Comparison of ENCODE assay signal across 8 cellular contexts in the genomic region with DNA sequence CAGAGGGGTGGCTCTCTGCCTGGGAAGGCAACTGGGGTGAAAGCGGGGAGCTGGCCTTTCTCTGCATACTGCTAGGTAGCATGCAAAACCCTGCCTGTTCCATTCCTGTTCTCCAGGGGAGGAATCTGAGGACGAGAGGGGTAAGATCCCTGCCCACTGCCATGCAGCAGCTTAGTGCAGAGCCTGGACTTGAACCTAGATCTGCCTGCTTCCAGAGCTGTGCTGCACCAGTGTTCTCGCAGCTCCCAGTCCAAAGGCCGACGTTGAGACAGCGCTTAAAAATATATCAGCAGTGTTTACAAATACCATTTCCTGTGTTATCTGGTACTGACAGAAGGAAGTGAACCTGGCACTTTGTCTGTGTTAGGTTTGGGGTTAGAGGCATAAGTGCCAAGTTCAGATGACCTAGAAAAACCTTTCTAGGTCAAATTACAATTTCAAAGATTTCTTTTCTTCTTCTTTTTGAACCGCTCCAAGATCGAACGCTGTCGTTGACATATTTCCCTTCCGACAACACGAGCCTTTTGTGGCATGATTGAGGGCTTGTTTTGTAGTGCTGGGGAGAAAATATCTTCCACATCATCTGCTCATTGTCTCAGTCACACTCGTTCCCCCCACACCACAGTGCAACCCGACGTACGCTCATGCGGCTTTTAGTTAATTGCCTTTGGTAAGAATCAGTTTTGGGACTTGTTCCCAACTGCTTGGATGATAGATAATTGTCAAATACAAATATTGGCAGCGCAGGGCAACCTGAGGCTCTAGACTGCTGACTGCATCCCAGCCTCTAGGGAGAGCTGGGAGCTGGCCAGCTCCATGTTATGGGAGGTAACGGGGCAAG. TPM values are rescaled to one million over a fixed set of nuclear protein-coding genes. Genes with fewer than 3 reads are reported as not detected.
DNase-seq lines count a peak whose midpoint lies in the region; ATAC-seq and TF ChIP-seq lines count a peak whose summit lies in the region.

No MANE protein-coding gene starts in this region.

- peak overlapping the region; percentile 60 to 85 (median 73) for H3K4me3 Mint-ChIP-seq in CD4-positive, CD25-positive, alpha-beta regulatory T cell
- peak overlapping the region; percentile 40 to 60 (median 58) for H3K4me3 Mint-ChIP-seq in T-cell

- peak overlapping the region; percentile 68 for H3K4me3 ChIP-seq in CD4-positive, CD25-positive, alpha-beta regulatory T cell (ENCODE audit: low read depth, low read length)
- H3K4me3 ChIP-seq in HL-60 (replicated peaks; ENCODE audit: insufficient read depth, low read length) = no peak overlapping the region

- no peaks in the 10 kb centered on the region for H3K36me3 ChIP-seq in CD4-positive, CD25-positive, alpha-beta regulatory T cell (ENCODE audit: control insufficient read depth, insufficient read depth, low read length)

- H3K9me3 ChIP-seq in CD4-positive, CD25-positive, alpha-beta regulatory T cell (ENCODE audit: control insufficient read depth in 2 of 2, low read length in 2 of 2) = peaks cover 0 to 3% of the 10 kb centered on the region in 2 experiments

- H3K27me3 Mint-ChIP-seq in CD4-positive, CD25-positive, alpha-beta regulatory T cell = no peaks in the 10 kb centered on the region
- H3K27me3 Mint-ChIP-seq in T-cell = peaks cover 0 to 7% of the 10 kb centered on the region in 2 donors

- H3K27ac ChIP-seq in CD4-positive, CD25-positive, alpha-beta regulatory T cell (ENCODE audit: insufficient read depth, low read length, poor library complexity, severe bottlenecking) = no peak overlapping the region
- H3K27ac ChIP-seq in HL-60 (replicated peaks) = peak overlapping the region; percentile 47

- intact Hi-C loops in left ventricle myocardium superior (cut with micrococcal nuclease) = no loop called here

- peak; percentile 56 to 64 for ATAC-seq in CD4-positive, CD25-positive, alpha-beta regulatory T cell (ENCODE audit: low read depth in 2 of 2)
- ATAC-seq in T-cell (replicated peaks in 1 of 4) (peak; percentile 57 to 79 (median 66)), left ventricle myocardium superior (peak; percentile 58), HG03469 (IDR thresholded peaks at IDR 0.05; ENCODE audit: unreplicated experiment) (no peak), GM21447 (IDR thresholded peaks at IDR 0.05; ENCODE audit: unreplicated experiment) (no peak)

- peaks cover 14% of the 10 kb centered on the region for H3K36me3 Mint-ChIP-seq in CD4-positive, CD25-positive, alpha-beta regulatory T cell
- H3K36me3 Mint-ChIP-seq in T-cell = peaks cover 2% of the 10 kb centered on the region

- DNase-seq in CD4-positive, CD25-positive, alpha-beta regulatory T cell = peak in 2 of 3 donors; percentile 52 to 67
- DNase-seq in HL-60 (ENCODE audit: low read depth in 1 of 2, low spot score in 1 of 2) = peak in 1 of 2 experiments; percentile 58
- peak in 31 of 34 experiments; percentile 9 to 76 (median 51) for DNase-seq in T-cell
- DNase-seq in left ventricle myocardium superior = no peak
- DNase-seq in NCI-H146 treated with DMSO at 0.1 percent for 48 hours (lab: John Stamatoyannopoulos, UW; ENCODE audit: unreplicated experiment) = no peak
- no peak for DNase-seq in NCI-H187 (lab: John Stamatoyannopoulos, UW)

- peaks cover 30 to 83% (median 60%) of the 10 kb centered on the region in 4 donors for H3K4me1 Mint-ChIP-seq in CD4-positive, CD25-positive, alpha-beta regulatory T cell
- peaks cover 76 to 78% (median 77%) of the 10 kb centered on the region in 3 donors for H3K4me1 Mint-ChIP-seq in T-cell

- H3K4me1 ChIP-seq in CD4-positive, CD25-positive, alpha-beta regulatory T cell (ENCODE audit: control insufficient read depth, insufficient read depth, low read length, poor library complexity, severe bottlenecking) = peaks cover 61% of the 10 kb centered on the region

- peaks cover 0 to 11% (median 1%) of the 10 kb centered on the region in 7 donors for H3K9me3 Mint-ChIP-seq in CD4-positive, CD25-positive, alpha-beta regulatory T cell
- H3K9me3 Mint-ChIP-seq in T-cell = peaks cover 0 to 11% (median 10%) of the 10 kb centered on the region in 3 donors

- TF ChIP-seq CTCF in HL-60 (IDR thresholded peaks at IDR 0.05; ENCODE audit: insufficient read depth, low read length) = no peak

- CTCF ChIA-PET in T-cell (lab: Charles Lee) = interaction anchor here in 1 of 2 donors (0.6 kb wide), 1 partner anchor 53 kb away, joined by 3 read pairs; no protein-coding TSS in a partner anchor

- peak overlapping the region in 2 of 3 donors; percentile 16 to 55 for H3K27ac Mint-ChIP-seq in CD4-positive, CD25-positive, alpha-beta regulatory T cell
- peak overlapping the region; percentile 68 to 75 for H3K27ac Mint-ChIP-seq in T-cell

- POLR2A ChIA-PET in T-cell (lab: Charles Lee) = interaction anchor here in 1 of 2 donors (0.6 kb wide), 1 partner anchor 17 kb away, joined by 3 read pairs; no protein-coding TSS in a partner anchor

- H3K27me3 ChIP-seq in CD4-positive, CD25-positive, alpha-beta regulatory T cell (ENCODE audit: control insufficient read depth, insufficient read depth, low read length) = no peaks in the 10 kb centered on the region
- H3K27me3 ChIP-seq in HL-60 (ENCODE audit: insufficient read depth, poor library complexity, severe bottlenecking) = no peaks in the 10 kb centered on the region

RNA-seq across cellular contexts. Expression of a gene that starts 44.6 kb away (rescaled TPM):
- total RNA-seq in CD4-positive, CD25-positive, alpha-beta regulatory T cell = 9.2 TPM
- polyA plus RNA-seq in CD4-positive, CD25-positive, alpha-beta regulatory T cell = 1 to 10 TPM; 2.0 to 5.6 (median 2.8) TPM
- total RNA-seq in T-cell (1 to 10 TPM in 4 of 5 donors, under 1 TPM in 1; 0.38 to 3.0 (median 1.6) TPM), left ventricle myocardium superior (0.47 TPM)

Comparison
In these comparisons a context has a peak if more than half of its experiments do, and no peak if none do; other contexts are left out.
1. ATAC-seq: peak in CD4-positive, CD25-positive, alpha-beta regulatory T cell (2 of 2), T-cell (4 of 4) and left ventricle myocardium superior (single experiment); none in HG03469 (single experiment) and GM21447 (single experiment).
2. DNase-seq: peak in CD4-positive, CD25-positive, alpha-beta regulatory T cell (2 of 3) and T-cell (31 of 34); none in left ventricle myocardium superior (single experiment), NCI-H146 treated with DMSO at 0.1 percent for 48 hours (single experiment) and NCI-H187 (0 of 2).